12 cellular contexts compared by ENCODE assay signal in the genomic region with DNA sequence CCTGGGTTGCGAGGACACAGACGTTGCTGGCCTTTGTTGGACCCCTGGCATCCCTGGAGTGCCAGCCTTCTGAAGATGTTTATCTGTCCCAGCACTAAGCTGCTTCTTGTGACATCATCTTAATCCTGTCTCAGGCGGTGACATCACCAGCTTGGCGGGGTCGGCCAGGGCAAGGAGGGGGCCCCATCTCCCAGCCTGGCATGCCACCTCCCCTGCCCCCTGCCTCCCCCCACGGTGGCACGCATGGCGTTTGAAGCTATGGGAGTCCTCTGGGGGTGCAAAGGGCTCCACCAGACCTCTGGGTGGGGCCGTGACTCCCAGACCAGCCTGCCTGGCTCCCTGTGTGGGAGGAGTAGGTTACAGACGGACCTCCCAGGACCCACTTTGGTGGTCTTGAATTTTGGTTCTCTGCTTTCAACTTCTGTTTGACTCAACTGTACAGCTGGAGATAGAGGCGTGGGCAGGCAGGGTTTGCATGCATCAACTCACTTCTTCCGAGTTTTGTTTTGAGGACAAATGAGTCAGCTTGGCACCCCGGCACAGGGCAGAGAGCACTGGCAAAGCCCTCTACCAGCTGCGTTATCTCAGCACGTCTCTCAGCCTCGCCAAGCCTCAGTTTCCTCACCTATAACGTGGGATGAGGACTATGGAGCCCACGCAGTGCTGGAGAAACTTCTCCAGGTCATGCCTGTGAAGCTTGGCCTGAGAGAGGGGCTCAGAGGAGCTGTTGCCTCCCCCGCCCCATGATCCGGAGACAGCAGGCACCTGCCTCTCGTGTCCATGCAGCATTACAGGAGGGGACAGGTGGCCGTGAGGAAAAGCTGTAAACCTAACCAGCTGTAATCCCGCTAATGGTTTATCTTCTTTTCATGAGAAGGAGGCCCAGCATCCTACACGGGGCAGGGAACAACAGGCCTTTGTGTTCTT. TPM values are rescaled to one million over a fixed set of nuclear protein-coding genes. Genes with fewer than 3 reads are reported as not detected.
DNase-seq lines count a peak whose midpoint lies in the region; ATAC-seq and TF ChIP-seq lines count a peak whose summit lies in the region.
"Had no signal": no experiment of that assay in that cellular context is flagged by ENCODE, and none has a peak within 500 bp of the region (broad histone marks: within the 10 kb centered on the region; RNA-seq: fewer than 3 reads in every experiment).

No MANE protein-coding gene starts in this region.

- H3K9me2 ChIP-seq in Karpas-422 (replicated peaks; ENCODE audit: insufficient read depth, low read length) = no peaks in the 10 kb centered on the region

- no peaks in the 10 kb centered on the region for H3K27me3 ChIP-seq in BLaER1
- no peaks in the 10 kb centered on the region for H3K27me3 ChIP-seq in ascending aorta
- H3K27me3 ChIP-seq in lower lobe of right lung (ENCODE audit: low read depth) = peaks cover 14% of the 10 kb centered on the region
- peaks cover 3% of the 10 kb centered on the region; the same call in 1 of the 2 replicates for H3K27me3 ChIP-seq in Karpas-422 (ENCODE audit: low read length)

- no peak overlapping the region for H3K4me3 ChIP-seq in BLaER1
- peak overlapping the region in 1 of 2 donors; percentile 2 for H3K4me3 ChIP-seq in ascending aorta
- no peak overlapping the region for H3K4me3 ChIP-seq in lower lobe of right lung
- no peak overlapping the region for H3K4me3 ChIP-seq in Karpas-422 (ENCODE audit: low read length)

- H3K9me3 ChIP-seq in BLaER1 (no peaks in the 10 kb centered on the region), ascending aorta (no peaks in the 10 kb centered on the region), lower lobe of right lung (no peaks in the 10 kb centered on the region), Karpas-422 (ENCODE audit: low read length) (no peaks in the 10 kb centered on the region)

- H3K36me3 ChIP-seq in BLaER1 (no peaks in the 10 kb centered on the region), ascending aorta (no peaks in the 10 kb centered on the region), lower lobe of right lung (no peaks in the 10 kb centered on the region), Karpas-422 (ENCODE audit: insufficient read depth, low read length) (no peaks in the 10 kb centered on the region)

- H3K79me2 ChIP-seq in Karpas-422 (ENCODE audit: low read length) = no peaks in the 10 kb centered on the region

- H3K4me2 ChIP-seq in BLaER1 (peak overlapping the region; percentile 96), Karpas-422 (ENCODE audit: low read depth, low read length, poor library complexity, severe bottlenecking) (no peak overlapping the region)

- H2AFZ ChIP-seq in Karpas-422 (ENCODE audit: low read length) = no peak overlapping the region

- H4K20me1 ChIP-seq in BLaER1 (no peaks in the 10 kb centered on the region), Karpas-422 (ENCODE audit: insufficient read depth, low read depth, low read length) (no peaks in the 10 kb centered on the region; the same call in 1 of the 2 replicates)

- ATAC-seq in lower lobe of right lung (no peak), GM19397 (IDR thresholded peaks at IDR 0.05; ENCODE audit: unreplicated experiment) (no peak)

- TF ChIP-seq CTCF in GM20000 (IDR thresholded peaks at IDR 0.05; ENCODE audit: extremely low read depth, missing control alignments) = no peak
- no peak for TF ChIP-seq CTCF in ascending aorta (IDR thresholded peaks at IDR 0.05)
- TF ChIP-seq CTCF in lower lobe of right lung (IDR thresholded peaks at IDR 0.05) = no peak

- DNase-seq in GM20000 (ENCODE audit: low spot score) = peak; percentile 23
- DNase-seq in ascending aorta (ENCODE audit: low spot score in 2 of 2) = peak; percentile 42 to 86
- peak; percentile 24 for DNase-seq in lower lobe of right lung
- no peak for DNase-seq in GOT3 (lab: John Stamatoyannopoulos, UW)
- no peak for DNase-seq in pons (ENCODE audit: low spot score)
- no peak for DNase-seq in Karpas-422
- DNase-seq: activated CD8-positive, alpha-beta memory T cell treated with anti-CD3 and anti-CD28 coated beads, Interleukin-2, amount 50 U/mL, for 4 hours; GF-D8; NCI-H2029 treated with DMSO at 0.1 percent for 48 hours; SW 1271 had no signal

- intact Hi-C loops in ascending aorta (cut with DNase I) = loop anchor here (1.0 to 10.0 kb wide), 2 partner anchors 8 to 620 kb away; partner anchors contain the start of gene WDR25
- intact Hi-C loops in lower lobe of right lung (cut with DNase I) = no loop called here

- H3K9ac ChIP-seq in BLaER1 (peak overlapping the region; percentile 40; the same call in 1 of the 2 replicates), Karpas-422 (ENCODE audit: low read length) (no peak overlapping the region)

- H3K27ac ChIP-seq in BLaER1 (peak overlapping the region; percentile 83), ascending aorta (peak overlapping the region; percentile 22 to 48), lower lobe of right lung (no peak overlapping the region), Karpas-422 (ENCODE audit: low read length) (no peak overlapping the region)

- H3K4me1 ChIP-seq in BLaER1 (peaks cover 99% of the 10 kb centered on the region), ascending aorta (peaks cover 19 to 51% of the 10 kb centered on the region in 2 donors), lower lobe of right lung (peaks cover 62% of the 10 kb centered on the region), Karpas-422 (ENCODE audit: low read length) (no peaks in the 10 kb centered on the region)

RNA-seq across cellular contexts. Expression of gene EML1, which starts 38.8 kb away (rescaled TPM):
- total RNA-seq in ascending aorta (28.3 TPM), lower lobe of right lung (34.5 TPM)
- not detected in 2 replicates for total RNA-seq in Karpas-422 (2014; rRNA removed; shearing (Covaris generic); ENCODE audit: low replicate concordance)

Comparison
In these comparisons a context has a peak if more than half of its experiments do, and no peak if none do; other contexts are left out.
1. H3K27ac ChIP-seq: peak in BLaER1 (single experiment) and ascending aorta (2 of 2); none in lower lobe of right lung (single experiment) and Karpas-422 (single experiment).
2. DNase-seq: peak in GM20000 (single experiment), ascending aorta (2 of 2) and lower lobe of right lung (single experiment); none in GOT3 (single experiment), pons (single experiment) and Karpas-422 (single experiment).
3. RNA of gene EML1, which starts 38.8 kb away (total RNA-seq): 34.5 TPM in lower lobe of right lung (single experiment) and 28.3 TPM in ascending aorta (single experiment); not detected in Karpas-422; every median in the first group is over 10 times any median in the second.